ENCODE assay signal across 25 cellular contexts in the genomic region with DNA sequence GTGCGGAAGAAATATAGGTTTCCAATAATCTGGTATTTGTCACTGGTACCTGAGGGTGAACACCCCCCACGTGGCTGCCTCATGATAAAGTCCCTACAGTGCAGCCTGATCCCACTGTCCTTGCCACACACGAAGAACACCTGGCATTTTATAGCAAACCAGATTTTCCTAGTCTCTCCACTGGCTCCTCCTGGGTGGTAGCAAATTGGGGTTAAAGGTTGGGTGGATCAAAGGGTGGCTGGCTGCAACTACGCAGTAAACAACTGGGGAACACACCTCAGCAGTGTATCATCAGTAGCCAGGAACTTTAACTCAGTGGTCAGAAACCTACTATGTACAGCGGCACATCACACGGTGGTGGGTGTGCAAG. TPM values are rescaled to one million over a fixed set of nuclear protein-coding genes. Genes with fewer than 3 reads are reported as not detected.
DNase-seq lines count a peak whose midpoint lies in the region; ATAC-seq and TF ChIP-seq lines count a peak whose summit lies in the region.
"Had no signal": no experiment of that assay in that cellular context is flagged by ENCODE, and none has a peak within 500 bp of the region (broad histone marks: within the 10 kb centered on the region; RNA-seq: fewer than 3 reads in every experiment).

No MANE protein-coding gene starts in this region.

- TF ChIP-seq CTCF in hepatocyte (IDR thresholded peaks at IDR 0.05; ENCODE audit: poor library complexity): no peak

- POLR2A ChIA-PET in activated CD4-positive, alpha-beta T cell treated with anti-CD3 and anti-CD28 coated beads, Interleukin-2, amount 10 ng/mL, durations not matched to agents 7 days and 5 days (lab: Charles Lee): interaction anchor here (0.6 kb wide), 1 partner anchor 447 kb away, joined by 3 read pairs; no protein-coding TSS in a partner anchor

- peaks cover 50% of the 10 kb centered on the region for H3K36me3 Mint-ChIP-seq in activated CD4-positive, alpha-beta T cell treated with anti-CD3 and anti-CD28 coated beads, Interleukin-2, amount 10 ng/mL, durations not matched to agents 7 days and 5 days (ENCODE audit: low read depth)
- H3K36me3 Mint-ChIP-seq in stimulated activated memory B cell treated with anti-CD40 and anti-IgM and Interleukin-4, amounts not matched to agents 10 μg/mL and 1 μg/mL and 100 μg/mL, for 72 hours: peaks cover 46% of the 10 kb centered on the region

- peaks cover 7% of the 10 kb centered on the region for H4K20me1 ChIP-seq in hepatocyte (ENCODE audit: insufficient read depth, poor library complexity, severe bottlenecking)

- H3K9me2 ChIP-seq in hepatocyte (replicated peaks; ENCODE audit: insufficient read depth): no peaks in the 10 kb centered on the region

- no peaks in the 10 kb centered on the region for H3K9me3 ChIP-seq in hepatocyte (ENCODE audit: low read depth)
- no peaks in the 10 kb centered on the region for H3K9me3 ChIP-seq in stomach smooth muscle (ENCODE audit: control insufficient read depth in 2 of 2, low read length in 2 of 2)
- H3K9me3 ChIP-seq: adrenal gland, body of pancreas, MG63, prostate gland, vagina had no signal

- WGBS in hepatocyte (ENCODE audit: low lambda C conversion rate, missing lambda C conversion rate): 83% methylated on average over 6 of the region's 6 CpGs

- H3K36me3 ChIP-seq in hepatocyte (replicated peaks; ENCODE audit: insufficient read depth, low read depth) (no peaks in the 10 kb centered on the region), stomach smooth muscle (ENCODE audit: control insufficient read depth in 2 of 2, insufficient read depth in 2 of 2, low read length in 2 of 2) (peaks cover 5 to 19% of the 10 kb centered on the region in 2 donors)
- H3K36me3 ChIP-seq: prostate gland had no signal

- H3K9me3 Mint-ChIP-seq in activated CD4-positive, alpha-beta T cell treated with anti-CD3 and anti-CD28 coated beads, Interleukin-2, amount 10 ng/mL, durations not matched to agents 7 days and 5 days: no peaks in the 10 kb centered on the region
- no peaks in the 10 kb centered on the region for H3K9me3 Mint-ChIP-seq in stimulated activated memory B cell treated with anti-CD40 and anti-IgM and Interleukin-4, amounts not matched to agents 10 μg/mL and 1 μg/mL and 100 μg/mL, for 72 hours
- H3K9me3 Mint-ChIP-seq: CD4-positive, alpha-beta memory T cell; naive thymus-derived CD4-positive, alpha-beta T cell had no signal

- H2AFZ ChIP-seq in hepatocyte: no peak overlapping the region

- H3K4me3 Mint-ChIP-seq in activated CD4-positive, alpha-beta T cell treated with anti-CD3 and anti-CD28 coated beads, Interleukin-2, amount 10 ng/mL, durations not matched to agents 7 days and 5 days: no peak overlapping the region
- H3K4me3 Mint-ChIP-seq in stimulated activated memory B cell treated with anti-CD40 and anti-IgM and Interleukin-4, amounts not matched to agents 10 μg/mL and 1 μg/mL and 100 μg/mL, for 72 hours: no peak overlapping the region
- H3K4me3 Mint-ChIP-seq: CD4-positive, alpha-beta memory T cell; naive thymus-derived CD4-positive, alpha-beta T cell had no signal

- ATAC-seq in stimulated activated memory B cell treated with anti-CD40 and anti-IgM and Interleukin-4, amounts not matched to agents 10 μg/mL and 1 μg/mL and 100 μg/mL, for 72 hours: no peak
- no peak for ATAC-seq in HG03159 (IDR thresholded peaks at IDR 0.05; ENCODE audit: unreplicated experiment)
- ATAC-seq: body of pancreas; K562; naive thymus-derived CD4-positive, alpha-beta T cell; stimulated activated naive CD8-positive, alpha-beta T cell treated with anti-CD3 and anti-CD28 coated beads, Interleukin-15, Interleukin-2, amounts not matched to agents 100 U/mL and 50 U/mL, for 24 hours had no signal

- H3K79me2 ChIP-seq in hepatocyte: peaks cover 39% of the 10 kb centered on the region

- H3K27me3 ChIP-seq in hepatocyte: no peaks in the 10 kb centered on the region
- H3K27me3 ChIP-seq in stomach smooth muscle (ENCODE audit: control insufficient read depth in 1 of 2, insufficient read depth in 2 of 2, low read length in 2 of 2): no peaks in the 10 kb centered on the region
- H3K27me3 ChIP-seq: adrenal gland, body of pancreas, MG63, vagina had no signal

- H3K4me3 ChIP-seq in hepatocyte (no peak overlapping the region), stomach smooth muscle (ENCODE audit: low read length in 2 of 2) (peak overlapping the region in 1 of 2 donors; percentile 8)
- H3K4me3 ChIP-seq: adrenal gland, body of pancreas, K562, MG63, prostate gland, vagina had no signal

- CTCF ChIA-PET in activated CD4-positive, alpha-beta T cell treated with anti-CD3 and anti-CD28 coated beads, Interleukin-2, amount 10 ng/mL, durations not matched to agents 7 days and 5 days (lab: Charles Lee): no interaction called here

- H3K27ac ChIP-seq in hepatocyte: peak overlapping the region; percentile 76
- peak overlapping the region; percentile 3 for H3K27ac ChIP-seq in stomach smooth muscle (ENCODE audit: low read length)
- H3K27ac ChIP-seq: adrenal gland, body of pancreas, prostate gland, vagina had no signal

- peaks cover 34% of the 10 kb centered on the region for H3K4me1 Mint-ChIP-seq in activated CD4-positive, alpha-beta T cell treated with anti-CD3 and anti-CD28 coated beads, Interleukin-2, amount 10 ng/mL, durations not matched to agents 7 days and 5 days
- peaks cover 25% of the 10 kb centered on the region for H3K4me1 Mint-ChIP-seq in stimulated activated memory B cell treated with anti-CD40 and anti-IgM and Interleukin-4, amounts not matched to agents 10 μg/mL and 1 μg/mL and 100 μg/mL, for 72 hours

- H3K4me2 ChIP-seq in hepatocyte: peak overlapping the region; percentile 34

- H3K27me3 Mint-ChIP-seq in activated CD4-positive, alpha-beta T cell treated with anti-CD3 and anti-CD28 coated beads, Interleukin-2, amount 10 ng/mL, durations not matched to agents 7 days and 5 days: no peaks in the 10 kb centered on the region
- H3K27me3 Mint-ChIP-seq in stimulated activated memory B cell treated with anti-CD40 and anti-IgM and Interleukin-4, amounts not matched to agents 10 μg/mL and 1 μg/mL and 100 μg/mL, for 72 hours: no peaks in the 10 kb centered on the region
- H3K27me3 Mint-ChIP-seq: CD4-positive, alpha-beta memory T cell; naive thymus-derived CD4-positive, alpha-beta T cell had no signal

- H3K27ac Mint-ChIP-seq in activated CD4-positive, alpha-beta T cell treated with anti-CD3 and anti-CD28 coated beads, Interleukin-2, amount 10 ng/mL, durations not matched to agents 7 days and 5 days: peak overlapping the region; percentile 27
- no peak overlapping the region for H3K27ac Mint-ChIP-seq in stimulated activated memory B cell treated with anti-CD40 and anti-IgM and Interleukin-4, amounts not matched to agents 10 μg/mL and 1 μg/mL and 100 μg/mL, for 72 hours

- H3K4me1 ChIP-seq in hepatocyte (ENCODE audit: insufficient read depth) (peaks cover 28% of the 10 kb centered on the region), stomach smooth muscle (ENCODE audit: control insufficient read depth, insufficient read depth, low read length) (peaks cover 17% of the 10 kb centered on the region)
- H3K4me1 ChIP-seq: adrenal gland, body of pancreas, prostate gland had no signal

- no peak overlapping the region for H3K9ac ChIP-seq in stomach smooth muscle (ENCODE audit: low read length in 2 of 2)

- no peak for DNase-seq in activated CD4-positive, alpha-beta T cell treated with anti-CD3 and anti-CD28 coated beads, Interleukin-2, amount 10 ng/mL, durations not matched to agents 7 days and 5 days
- no peak for DNase-seq in activated CD4-positive, alpha-beta T cell treated with anti-CD3 and anti-CD28 coated beads for 4 hours
- DNase-seq in SW480 (ENCODE audit: low spot score) (peak; percentile 48), hepatocyte (ENCODE audit: low spot score) (no peak), iPS-NIHi7 (ENCODE audit: extremely low spot score) (no peak)
- DNase-seq: activated CD4-positive, alpha-beta T cell treated with anti-CD3 and anti-CD28 coated beads for 48 hours; activated T-cell treated with anti-CD3 and anti-CD28 coated beads, Interleukin-2, amount 50 U/mL, for 48 hours; adrenal gland; body of pancreas; CD4-positive, alpha-beta memory T cell; effector CD8-positive, alpha-beta T cell; EL; mesendoderm; naive thymus-derived CD4-positive, alpha-beta T cell; NCI-H2029 treated with DMSO at 0.1 percent for 48 hours; NCI-H226; nucleus accumbens; stimulated activated naive CD8-positive, alpha-beta T cell treated with anti-CD3 and anti-CD28 coated beads, Interleukin-15, Interleukin-2, amounts not matched to agents 100 U/mL and 50 U/mL, for 24 hours had no signal

RNA-seq across cellular contexts. Expression of a gene that starts 10.3 kb away (rescaled TPM):
- total RNA-seq in activated CD4-positive, alpha-beta T cell treated with anti-CD3 and anti-CD28 coated beads, Interleukin-2, amount 10 ng/mL, durations not matched to agents 7 days and 5 days: 10 to 100 TPM; 74.4 to 74.9 TPM
- total RNA-seq in hepatocyte: 48.5 and 52.8 TPM in 2 replicates
- 41.5 and 45.9 TPM in 2 replicates for polyA plus RNA-seq in hepatocyte

RNA-seq across cellular contexts. Expression of a gene that starts 37.9 kb away (rescaled TPM):
- 10 to 100 TPM in 1 of 2 experiments, 1 to 10 TPM in 1; 9.8 to 12.0 TPM for total RNA-seq in activated CD4-positive, alpha-beta T cell treated with anti-CD3 and anti-CD28 coated beads, Interleukin-2, amount 10 ng/mL, durations not matched to agents 7 days and 5 days
- total RNA-seq in hepatocyte: 50.1 and 62.3 TPM in 2 replicates
- 64.0 and 83.7 TPM in 2 replicates for polyA plus RNA-seq in hepatocyte
